In genomic region chr6:111278738-111279137, GRCh38 we compare ENCODE assay signal across 20 cellular contexts.
"Had no signal": no experiment of that assay in that cellular context is flagged by ENCODE, and none has a peak within 500 bp of the region (broad histone marks: within the 10 kb centered on the region; RNA-seq: fewer than 3 reads in every experiment).

No MANE protein-coding gene starts in this region.

- DNase-seq: KBM-7, NCI-H1092, NCI-H1105 treated with DMSO at 0.1 percent for 48 hours, NCI-H1417 treated with DMSO at 0.1 percent for 48 hours, NCI-H187, NCI-H2029, NCI-H2081 treated with DMSO at 0.1 percent for 48 hours, NCI-H2171 treated with DMSO at 0.1 percent for 48 hours, NCI-H345, NCI-H446 treated with DMSO at 0.1 percent for 48 hours, NCI-H510A treated with DMSO at 0.1 percent for 48 hours, NCI-H526, NCI-H82, PC-3, SHP77, SK-N-SH, SW 1271 had no signal

- ATAC-seq: Panc1, PC-3 had no signal

- H3K27ac ChIP-seq: HL-60, RWPE1 had no signal
